ENCODE assay signal across 25 cellular contexts in the genomic region with DNA sequence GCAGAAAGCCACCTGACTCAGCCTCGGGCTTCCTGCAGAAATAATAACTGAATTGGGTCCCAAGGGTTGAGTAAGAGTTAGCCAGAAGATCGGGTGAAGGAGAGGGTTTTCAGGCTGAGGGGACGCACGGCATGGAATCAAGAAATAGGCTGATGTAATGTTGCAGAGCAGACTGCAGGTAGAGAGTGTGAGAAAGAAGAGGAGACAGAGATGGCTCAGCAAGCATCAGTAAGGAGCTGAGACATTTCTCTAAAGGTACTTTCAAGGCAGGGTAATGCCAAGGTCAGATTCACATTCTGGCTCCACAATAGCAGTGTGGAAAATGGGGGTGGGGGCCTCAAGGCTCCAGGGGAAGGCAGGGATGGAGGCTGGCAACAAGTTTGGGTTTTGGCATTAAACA. TPM values are rescaled to one million over a fixed set of nuclear protein-coding genes. Genes with fewer than 3 reads are reported as not detected.
DNase-seq lines count a peak whose midpoint lies in the region; ATAC-seq, FAIRE-seq and TF ChIP-seq lines count a peak whose summit lies in the region.
"Had no signal": no experiment of that assay in that cellular context is flagged by ENCODE, and none has a peak within 500 bp of the region (broad histone marks: within the 10 kb centered on the region; RNA-seq: fewer than 3 reads in every experiment).

No MANE protein-coding gene starts in this region.

- CTCF ChIA-PET in activated CD8-positive, alpha-beta T cell treated with anti-CD3 and anti-CD28 coated beads, Interleukin-2, amount 10 ng/mL, durations not matched to agents 7 days and 5 days (lab: Charles Lee) = no interaction called here
- CTCF ChIA-PET in activated CD8-positive, alpha-beta T cell treated with anti-CD3 and anti-CD28 coated beads for 36 hours (lab: Charles Lee) = interaction anchor here (1.1 kb wide), 1 partner anchor 17 kb away, joined by 5 read pairs; no protein-coding TSS in a partner anchor
- CTCF ChIA-PET in K562 (lab: Yijun Ruan, JAX; ENCODE audit: low intra/inter-chr PET ratio) = interaction anchor here (0.5 kb wide), 1 partner anchor 523 kb away, joined by 3 read pairs; no protein-coding TSS in a partner anchor

- H3K79me1 ChIP-seq in H9 (ENCODE audit: insufficient read depth, low read depth, low read length, poor library complexity, severe bottlenecking) = peaks cover 2% of the 10 kb centered on the region

- H3K9ac ChIP-seq in H9 (ENCODE audit: extremely low read depth, insufficient read length, low read length) (no peak overlapping the region), K562 (ENCODE audit: insufficient read depth in 1 of 2, low read depth in 2 of 2, low read length in 2 of 2) (no peak overlapping the region)

- H3K18ac ChIP-seq in H9 (ENCODE audit: insufficient read length, low read depth, low read length) = no peak overlapping the region

- TF ChIP-seq RAD21 in K562 (CRISPR knock-in tag; conservative IDR thresholded peaks at IDR 0.05 in 1 of 2, IDR thresholded peaks at IDR 0.05 in 1 of 2) = no peak

- H3K4me3 ChIP-seq in K562 = no peak overlapping the region
- no peak overlapping the region for H3K4me3 ChIP-seq in sigmoid colon
- H3K4me3 ChIP-seq in gastroesophageal sphincter = no peak overlapping the region
- H3K4me3 ChIP-seq: dorsolateral prefrontal cortex, psoas muscle, transverse colon had no signal

- peak overlapping the region; percentile 22 for H3K27ac Mint-ChIP-seq in activated CD8-positive, alpha-beta T cell treated with anti-CD3 and anti-CD28 coated beads, Interleukin-2, amount 10 ng/mL, durations not matched to agents 7 days and 5 days
- H3K27ac Mint-ChIP-seq in activated CD8-positive, alpha-beta T cell treated with anti-CD3 and anti-CD28 coated beads for 36 hours = no peak overlapping the region
- peak overlapping the region; percentile 31 to 86 (median 45); a peak in 6 of 7 replicates for H3K27ac Mint-ChIP-seq in H9
- H3K27ac Mint-ChIP-seq: B cell had no signal

- in situ Hi-C loops in K562 (cut with MboI) = no loop called here

- H3K79me2 ChIP-seq in H9 (ENCODE audit: insufficient read depth, low read length) (peaks cover 15% of the 10 kb centered on the region; the same call in 1 of the 2 replicates), K562 (ENCODE audit: control insufficient read depth, insufficient read depth, low read length) (peaks cover 88% of the 10 kb centered on the region)

- no peak overlapping the region for H2BK20ac ChIP-seq in H9 (ENCODE audit: low read depth, low read length, poor library complexity, severe bottlenecking)

- no peak for TF ChIP-seq CTCF in activated CD8-positive, alpha-beta T cell treated with anti-CD3 and anti-CD28 coated beads for 36 hours (IDR thresholded peaks at IDR 0.05)
- TF ChIP-seq CTCF in H9 (conservative IDR thresholded peaks at IDR 0.05) (no peak), K562 (IDR thresholded peaks at IDR 0.05 in 2 of 3, conservative IDR thresholded peaks at IDR 0.05 in 1 of 3; ENCODE audit: insufficient read depth in 2 of 3, low read depth in 1 of 3, low read length in 3 of 3) (no peak), sigmoid colon (IDR thresholded peaks at IDR 0.05) (no peak), gastroesophageal sphincter (IDR thresholded peaks at IDR 0.05) (no peak)

- no peak overlapping the region for H3K4me3 Mint-ChIP-seq in activated CD8-positive, alpha-beta T cell treated with anti-CD3 and anti-CD28 coated beads, Interleukin-2, amount 10 ng/mL, durations not matched to agents 7 days and 5 days
- H3K4me3 Mint-ChIP-seq in activated CD8-positive, alpha-beta T cell treated with anti-CD3 and anti-CD28 coated beads for 36 hours = no peak overlapping the region
- no peak overlapping the region for H3K4me3 Mint-ChIP-seq in H9
- H3K4me3 Mint-ChIP-seq: B cell had no signal

- no peak overlapping the region for H2BK120ac ChIP-seq in H9 (ENCODE audit: low read depth, low read length, poor library complexity, severe bottlenecking)

- no peak overlapping the region for H3K23ac ChIP-seq in H9 (ENCODE audit: insufficient read length, low read depth, low read length)

- no peak overlapping the region for H2BK5ac ChIP-seq in H9 (ENCODE audit: insufficient read length, low read length)

- no peak overlapping the region for H4K91ac ChIP-seq in H9 (ENCODE audit: insufficient read length, low read depth, low read length)

- peaks cover 80% of the 10 kb centered on the region for H3K36me3 ChIP-seq in K562 (ENCODE audit: control insufficient read depth, insufficient read depth, low read length)
- peaks cover 0 to 23% (median 14%) of the 10 kb centered on the region in 4 donors for H3K36me3 ChIP-seq in sigmoid colon
- peaks cover 0 to 33% of the 10 kb centered on the region in 2 donors for H3K36me3 ChIP-seq in gastroesophageal sphincter

- H3K36me3 Mint-ChIP-seq in activated CD8-positive, alpha-beta T cell treated with anti-CD3 and anti-CD28 coated beads, Interleukin-2, amount 10 ng/mL, durations not matched to agents 7 days and 5 days (ENCODE audit: low read depth) = peaks cover 34% of the 10 kb centered on the region
- H3K36me3 Mint-ChIP-seq in activated CD8-positive, alpha-beta T cell treated with anti-CD3 and anti-CD28 coated beads for 36 hours (ENCODE audit: low read depth) = peaks cover 25% of the 10 kb centered on the region
- H3K36me3 Mint-ChIP-seq in H9 (ENCODE audit: insufficient read depth in 1 of 3, low read depth in 3 of 3) = peaks cover 16 to 29% (median 20%) of the 10 kb centered on the region in 3 experiments; a peak in 6 of 7 replicates

- H3K4me2 ChIP-seq in H9 (ENCODE audit: insufficient read depth, insufficient read length, low read length) (no peak overlapping the region), K562 (ENCODE audit: insufficient read depth, low read length) (no peak overlapping the region)

- TF ChIP-seq EP300 in K562 (IDR thresholded peaks at IDR 0.05; ENCODE audit: low read length) (no peak), sigmoid colon (IDR thresholded peaks at IDR 0.05) (no peak), gastroesophageal sphincter (IDR thresholded peaks at IDR 0.05) (no peak)

- H4K20me1 ChIP-seq in H9 (ENCODE audit: control insufficient read depth, insufficient read depth, insufficient read length) (no peaks in the 10 kb centered on the region), K562 (replicated peaks; ENCODE audit: control insufficient read depth, insufficient read depth, low read length) (peaks cover 40% of the 10 kb centered on the region)

- no peak overlapping the region for H3K4ac ChIP-seq in H9 (ENCODE audit: low read depth, low read length)

- no peak for DNase-seq in activated CD8-positive, alpha-beta T cell treated with anti-CD3 and anti-CD28 coated beads, Interleukin-2, amount 10 ng/mL, durations not matched to agents 7 days and 5 days
- no peak for DNase-seq in activated CD8-positive, alpha-beta T cell treated with anti-CD3 and anti-CD28 coated beads for 36 hours
- DNase-seq in H9 (no peak), K562 (ENCODE audit: extremely low read depth in 1 of 4, low spot score in 3 of 4) (no peak), sigmoid colon (peak; percentile 13), SW 1271 (lab: John Stamatoyannopoulos, UW) (no peak)
- no peak for DNase-seq in stimulated activated CD4-positive, alpha-beta T cell treated with anti-CD3 and anti-CD28 coated beads, Interleukin-4, amount 100 ng/mL, for 1 hour
- DNase-seq: activated CD4-positive, CD25-positive, alpha-beta regulatory T cell treated with anti-CD3 and anti-CD28 coated beads, Interleukin-2, amount 50 U/mL, for 72 hours; dorsolateral prefrontal cortex; GOT3; IMR-90; left ventricle myocardium superior; NCI-H1105; NCI-H2029; NCI-H2227 treated with DMSO at 0.1 percent for 48 hours; NCI-H748 treated with DMSO at 0.1 percent for 48 hours; occipital lobe; psoas muscle; SIG-M5; transverse colon had no signal

- H2BK15ac ChIP-seq in H9 (ENCODE audit: low read depth, low read length) = no peak overlapping the region

- no peak overlapping the region for H4K5ac ChIP-seq in H9 (ENCODE audit: insufficient read length, low read depth, low read length)

- TF ChIP-seq POLR2A in K562 (conservative IDR thresholded peaks at IDR 0.05) (no peak), sigmoid colon (IDR thresholded peaks at IDR 0.05) (no peak), gastroesophageal sphincter (IDR thresholded peaks at IDR 0.05) (no peak)

- no peak overlapping the region for H3K27ac ChIP-seq in H9 (ENCODE audit: insufficient read length, low read depth, low read length)
- no peak overlapping the region for H3K27ac ChIP-seq in K562 (ENCODE audit: extremely low read depth, low read depth, low read length)
- H3K27ac ChIP-seq in sigmoid colon = no peak overlapping the region
- no peak overlapping the region for H3K27ac ChIP-seq in gastroesophageal sphincter
- H3K27ac ChIP-seq: psoas muscle, transverse colon had no signal

- H2AK5ac ChIP-seq in H9 (ENCODE audit: insufficient read length, low read length) = no peak overlapping the region

- H3K4me1 ChIP-seq in H9 (ENCODE audit: insufficient read depth, low read length) (no peaks in the 10 kb centered on the region), K562 (replicated peaks in 1 of 2; ENCODE audit: control insufficient read depth in 2 of 2, insufficient read depth in 2 of 2, low read length in 2 of 2) (peaks cover 4 to 11% of the 10 kb centered on the region in 2 experiments; a peak in 4 of 5 replicates), sigmoid colon (peaks cover 0 to 8% (median 0%) of the 10 kb centered on the region in 4 donors), gastroesophageal sphincter (no peaks in the 10 kb centered on the region)
- H3K4me1 ChIP-seq: transverse colon had no signal

- no peaks in the 10 kb centered on the region for H3K27me3 ChIP-seq in H9 (ENCODE audit: insufficient read depth, low read length)
- H3K27me3 ChIP-seq in K562 (ENCODE audit: control insufficient read depth in 2 of 2, insufficient read depth in 2 of 2, low read length in 2 of 2) = no peaks in the 10 kb centered on the region
- no peaks in the 10 kb centered on the region for H3K27me3 ChIP-seq in sigmoid colon
- H3K27me3 ChIP-seq in gastroesophageal sphincter = no peaks in the 10 kb centered on the region
- H3K27me3 ChIP-seq: dorsolateral prefrontal cortex, transverse colon had no signal

- no TSS peak for BruUV-seq in K562 (replicated peaks; lab: Mats Ljungman, UMichigan)

- no peaks in the 10 kb centered on the region for H3K27me3 Mint-ChIP-seq in activated CD8-positive, alpha-beta T cell treated with anti-CD3 and anti-CD28 coated beads, Interleukin-2, amount 10 ng/mL, durations not matched to agents 7 days and 5 days (ENCODE audit: low read depth)
- H3K27me3 Mint-ChIP-seq in activated CD8-positive, alpha-beta T cell treated with anti-CD3 and anti-CD28 coated beads for 36 hours = no peaks in the 10 kb centered on the region
- no peaks in the 10 kb centered on the region for H3K27me3 Mint-ChIP-seq in H9 (ENCODE audit: low read depth)
- H3K27me3 Mint-ChIP-seq: B cell had no signal

- H2AFZ ChIP-seq in H9 (ENCODE audit: low read length) (no peak overlapping the region), K562 (ENCODE audit: low read depth, low read length) (no peak overlapping the region)

- no peaks in the 10 kb centered on the region for H3K9me3 Mint-ChIP-seq in activated CD8-positive, alpha-beta T cell treated with anti-CD3 and anti-CD28 coated beads, Interleukin-2, amount 10 ng/mL, durations not matched to agents 7 days and 5 days (ENCODE audit: insufficient read depth)
- no peaks in the 10 kb centered on the region for H3K9me3 Mint-ChIP-seq in activated CD8-positive, alpha-beta T cell treated with anti-CD3 and anti-CD28 coated beads for 36 hours
- H3K9me3 Mint-ChIP-seq in H9 = peaks cover 0 to 3% of the 10 kb centered on the region in 2 experiments; a peak in 2 of 5 replicates

- H3K9me3 ChIP-seq in H9 (ENCODE audit: control insufficient read depth, low read depth, low read length) = no peaks in the 10 kb centered on the region
- no peaks in the 10 kb centered on the region for H3K9me3 ChIP-seq in K562 (replicated peaks; ENCODE audit: control insufficient read depth, insufficient read depth, low read depth, low read length)
- H3K9me3 ChIP-seq in sigmoid colon = no peaks in the 10 kb centered on the region
- no peaks in the 10 kb centered on the region for H3K9me3 ChIP-seq in gastroesophageal sphincter
- H3K9me3 ChIP-seq: psoas muscle, transverse colon had no signal

- no peak overlapping the region for H3K56ac ChIP-seq in H9 (ENCODE audit: insufficient read length, low read depth, low read length)

- H3K23me2 ChIP-seq in H9 (ENCODE audit: insufficient read length, low read depth, low read length, poor library complexity, severe bottlenecking) = no peaks in the 10 kb centered on the region

- H3K9me1 ChIP-seq in K562 (ENCODE audit: control insufficient read depth, insufficient read depth, low read length) = peaks cover 20% of the 10 kb centered on the region

- H3T11ph ChIP-seq in H9 (ENCODE audit: low read length) = no peak overlapping the region

- H2BK12ac ChIP-seq in H9 (ENCODE audit: insufficient read length, low read depth, low read length) = no peak overlapping the region

- no peak for ATAC-seq in activated CD8-positive, alpha-beta T cell treated with anti-CD3 and anti-CD28 coated beads, Interleukin-2, amount 10 ng/mL, durations not matched to agents 7 days and 5 days
- no peak for ATAC-seq in activated CD8-positive, alpha-beta T cell treated with anti-CD3 and anti-CD28 coated beads for 36 hours
- ATAC-seq in K562 = no peak
- ATAC-seq in gastroesophageal sphincter = no peak
- ATAC-seq: left ventricle myocardium superior, psoas muscle had no signal

- no CpG with 5 or more reads among the region's 4 CpGs for WGBS in H9 (ENCODE audit: extremely low coverage, insufficient read length, low lambda C conversion rate)
- 84% methylated on average over 4 of the region's 4 CpGs for WGBS in K562 (ENCODE audit: insufficient coverage, low coverage, missing lambda C conversion rate)
- 88 to 91% methylated on average over 4 of the region's 4 CpGs for WGBS in sigmoid colon, 2 donors
- WGBS in gastroesophageal sphincter (ENCODE audit: low coverage in 1 of 2), 2 donors = 89 to 100% methylated on average over 1 to 4 of the region's 4 CpGs

- no peak overlapping the region for H3K14ac ChIP-seq in H9 (ENCODE audit: insufficient read depth, low read length)

- intact Hi-C loops in activated CD8-positive, alpha-beta T cell treated with anti-CD3 and anti-CD28 coated beads for 36 hours (cut with micrococcal nuclease) = no loop called here
- intact Hi-C loops in K562 (cut with micrococcal nuclease) = loop anchor here (10.0 kb wide), 1 partner anchor 612 kb away; a partner anchor contains a TSS
- intact Hi-C loops in sigmoid colon (cut with DNase I) = no loop called here

- POLR2A ChIA-PET in activated CD8-positive, alpha-beta T cell treated with anti-CD3 and anti-CD28 coated beads, Interleukin-2, amount 10 ng/mL, durations not matched to agents 7 days and 5 days (lab: Charles Lee) = interaction anchor here (1.6 kb wide), 1 partner anchor 20 kb away, joined by 4 read pairs; a partner anchor contains a TSS
- POLR2A ChIA-PET in activated CD8-positive, alpha-beta T cell treated with anti-CD3 and anti-CD28 coated beads for 36 hours (lab: Charles Lee) = interaction anchor here (0.8 kb wide), 1 partner anchor 18 kb away, joined by 4 read pairs; a partner anchor contains a TSS
- POLR2A ChIA-PET in K562 (lab: Yijun Ruan, JAX) = interaction anchor here (1.8 to 14.3 kb wide), 4 partner anchors 11 to 32 kb away, joined by 10 to 245 read pairs (median 112); a partner anchor contains a TSS

- peaks cover 5% of the 10 kb centered on the region for H3K4me1 Mint-ChIP-seq in activated CD8-positive, alpha-beta T cell treated with anti-CD3 and anti-CD28 coated beads, Interleukin-2, amount 10 ng/mL, durations not matched to agents 7 days and 5 days (ENCODE audit: low read depth)
- H3K4me1 Mint-ChIP-seq in activated CD8-positive, alpha-beta T cell treated with anti-CD3 and anti-CD28 coated beads for 36 hours (ENCODE audit: low read depth) = peaks cover 16% of the 10 kb centered on the region
- peaks cover 4 to 12% of the 10 kb centered on the region in 2 experiments for H3K4me1 Mint-ChIP-seq in H9

- no peak for FAIRE-seq in K562 (lab: Jason Lieb, UNC)
- FAIRE-seq: endothelial cell of umbilical vein, keratinocyte, RCC 7860 had no signal

- no peak overlapping the region for H4K8ac ChIP-seq in H9 (replicated peaks; ENCODE audit: insufficient read length, low read depth, low read length)

RNA-seq across cellular contexts. Expression of a gene that starts 18.6 kb away (rescaled TPM):
- 10 to 100 TPM; 47.0 to 48.1 TPM for total RNA-seq in activated CD8-positive, alpha-beta T cell treated with anti-CD3 and anti-CD28 coated beads, Interleukin-2, amount 10 ng/mL, durations not matched to agents 7 days and 5 days
- total RNA-seq in activated CD8-positive, alpha-beta T cell treated with anti-CD3 and anti-CD28 coated beads for 36 hours = 10 to 100 TPM; 29.7 to 30.5 TPM
- total RNA-seq in H9 (2021) (51.9 and 53.0 TPM in 2 replicates), K562 (2014; rRNA removed) (58.3 and 70.6 TPM in 2 replicates), K562 (2014; rRNA removed; fragmentation: Illumina TruSeq; extraction: Trizol) (53.9 and 54.0 TPM in 2 replicates), K562 (2015; rRNA removed; fragmentation: Illumina TruSeq; extraction: Trizol) (57.5 and 58.4 TPM in 2 replicates), K562 (2021) (115 and 132 TPM in 2 replicates), sigmoid colon (10 to 100 TPM; 11.8 to 18.6 (median 16.0) TPM), gastroesophageal sphincter (10 to 100 TPM; 20.5 to 35.6 (median 26.0) TPM)
- 103 and 120 TPM in 2 replicates for total RNA-seq in K562 (2011; cell fraction: chromatin; rRNA removed; ENCODE audit: low replicate concordance)
- 79.7 and 81.6 TPM in 2 replicates for total RNA-seq in K562 (2011; cell fraction: nucleolus; rRNA removed)
- total RNA-seq in K562 (2011; cell fraction: nucleoplasm; rRNA removed) = 66.5 and 67.1 TPM in 2 replicates
- polyA plus RNA-seq in K562 (2011; rRNA removed) (71.7 and 82.2 TPM in 2 replicates), K562 (2014; fragmentation: Illumina TruSeq; extraction: Trizol) (106 and 114 TPM in 2 replicates), K562 (2014; fragmentation: Nextera tagmentation; extraction: Ambion mirVana) (1 to 10 TPM in 1 of 2 experiments, under 1 TPM in 1; 0.96 to 1.2 TPM), K562 (2014; rRNA removed) (80.0 and 80.8 TPM in 2 replicates), sigmoid colon (10 to 100 TPM; 11.1 to 25.0 (median 13.2) TPM)
- polyA plus RNA-seq in K562 (2011; cell fraction: cytosol; rRNA removed) = 105 and 109 TPM in 2 replicates
- 104 and 124 TPM in 2 replicates for polyA plus RNA-seq in K562 (2011; cell fraction: nucleus; rRNA removed)
- 91.6 and 91.8 TPM in 2 replicates for polyA plus RNA-seq in K562 (2012)
- polyA minus RNA-seq in K562 (2011; rRNA and poly(A)+ RNA removed) = 93.7 and 126 TPM in 2 replicates
- polyA minus RNA-seq in K562 (2011; cell fraction: cytosol; rRNA and poly(A)+ RNA removed) = 65.3 and 93.4 TPM in 2 replicates
- polyA minus RNA-seq in K562 (2011; cell fraction: nucleus; rRNA and poly(A)+ RNA removed) = 30.3 and 61.3 TPM in 2 replicates

RNA-seq across cellular contexts. Expression of a gene that starts 19.4 kb away (rescaled TPM):
- total RNA-seq in activated CD8-positive, alpha-beta T cell treated with anti-CD3 and anti-CD28 coated beads, Interleukin-2, amount 10 ng/mL, durations not matched to agents 7 days and 5 days = 10 to 100 TPM; 26.8 to 29.5 TPM
- 10 to 100 TPM; 39.8 to 40.9 TPM for total RNA-seq in activated CD8-positive, alpha-beta T cell treated with anti-CD3 and anti-CD28 coated beads for 36 hours
- 15.2 and 18.0 TPM in 2 replicates for total RNA-seq in H9 (2021)
- total RNA-seq in K562 (2011; cell fraction: chromatin; rRNA removed; ENCODE audit: low replicate concordance) = 13.9 and 26.1 TPM in 2 replicates
- total RNA-seq in K562 (2011; cell fraction: nucleolus; rRNA removed) = 29.0 and 32.5 TPM in 2 replicates
- total RNA-seq in K562 (2011; cell fraction: nucleoplasm; rRNA removed) = 25.1 and 32.0 TPM in 2 replicates
- 160 and 182 TPM in 2 replicates for total RNA-seq in K562 (2014; rRNA removed)
- total RNA-seq in K562 (2014; rRNA removed; fragmentation: Illumina TruSeq; extraction: Trizol) = 208 and 209 TPM in 2 replicates
- 181 and 198 TPM in 2 replicates for total RNA-seq in K562 (2015; rRNA removed; fragmentation: Illumina TruSeq; extraction: Trizol)
- total RNA-seq in K562 (2021) = 132 and 144 TPM in 2 replicates
- polyA plus RNA-seq in K562 (2011; rRNA removed) = 175 and 219 TPM in 2 replicates
- polyA plus RNA-seq in K562 (2011; cell fraction: cytosol; rRNA removed) = 88.3 and 113 TPM in 2 replicates
- 34.6 and 66.5 TPM in 2 replicates for polyA plus RNA-seq in K562 (2011; cell fraction: nucleus; rRNA removed)
- 159 TPM in 2 replicates for polyA plus RNA-seq in K562 (2012)
- 197 and 237 TPM in 2 replicates for polyA plus RNA-seq in K562 (2014; fragmentation: Illumina TruSeq; extraction: Trizol)
- polyA plus RNA-seq in K562 (2014; fragmentation: Nextera tagmentation; extraction: Ambion mirVana) = 100 to 1,000 TPM; 601 to 652 TPM
- 223 TPM in 2 replicates for polyA plus RNA-seq in K562 (2014; rRNA removed)
- polyA minus RNA-seq in K562 (2011; rRNA and poly(A)+ RNA removed) = 52.5 and 73.2 TPM in 2 replicates
- polyA minus RNA-seq in K562 (2011; cell fraction: cytosol; rRNA and poly(A)+ RNA removed) = 31.3 and 34.3 TPM in 2 replicates
- polyA minus RNA-seq in K562 (2011; cell fraction: nucleus; rRNA and poly(A)+ RNA removed) = 12.0 and 31.3 TPM in 2 replicates
- total RNA-seq in sigmoid colon = 10 to 100 TPM; 19.5 to 32.3 (median 26.4) TPM
- 10 to 100 TPM; 25.7 to 32.4 (median 30.1) TPM for polyA plus RNA-seq in sigmoid colon
- 10 to 100 TPM; 22.8 to 29.1 (median 25.8) TPM for total RNA-seq in gastroesophageal sphincter

RNA-seq across cellular contexts. Expression of a gene that starts 34.6 kb away (rescaled TPM):
- total RNA-seq in activated CD8-positive, alpha-beta T cell treated with anti-CD3 and anti-CD28 coated beads, Interleukin-2, amount 10 ng/mL, durations not matched to agents 7 days and 5 days = 10 to 100 TPM; 33.9 to 35.0 TPM
- total RNA-seq in activated CD8-positive, alpha-beta T cell treated with anti-CD3 and anti-CD28 coated beads for 36 hours = 10 to 100 TPM; 26.9 to 29.8 TPM
- total RNA-seq in H9 (2021) = 17.4 and 19.3 TPM in 2 replicates
- 119 and 122 TPM in 2 replicates for total RNA-seq in K562 (2011; cell fraction: chromatin; rRNA removed; ENCODE audit: low replicate concordance)
- total RNA-seq in K562 (2011; cell fraction: nucleolus; rRNA removed) = 71.8 and 76.0 TPM in 2 replicates
- total RNA-seq in K562 (2011; cell fraction: nucleoplasm; rRNA removed) = 107 and 142 TPM in 2 replicates
- total RNA-seq in K562 (2014; rRNA removed) = 94.7 and 124 TPM in 2 replicates
- total RNA-seq in K562 (2014; rRNA removed; fragmentation: Illumina TruSeq; extraction: Trizol) = 57.2 and 59.5 TPM in 2 replicates
- total RNA-seq in K562 (2015; rRNA removed; fragmentation: Illumina TruSeq; extraction: Trizol) = 61.3 and 63.2 TPM in 2 replicates
- 66.8 and 68.0 TPM in 2 replicates for total RNA-seq in K562 (2021)
- polyA plus RNA-seq in K562 (2011; rRNA removed) = 139 and 244 TPM in 2 replicates
- 164 and 257 TPM in 2 replicates for polyA plus RNA-seq in K562 (2011; cell fraction: cytosol; rRNA removed)
- polyA plus RNA-seq in K562 (2011; cell fraction: nucleus; rRNA removed) = 71.0 and 99.7 TPM in 2 replicates
- polyA plus RNA-seq in K562 (2012) = 87.8 and 120 TPM in 2 replicates
- 68.6 and 73.5 TPM in 2 replicates for polyA plus RNA-seq in K562 (2014; fragmentation: Illumina TruSeq; extraction: Trizol)
- 10 to 100 TPM; 20.4 to 25.9 TPM for polyA plus RNA-seq in K562 (2014; fragmentation: Nextera tagmentation; extraction: Ambion mirVana)
- polyA plus RNA-seq in K562 (2014; rRNA removed) = 112 and 121 TPM in 2 replicates
- 116 and 185 TPM in 2 replicates for polyA minus RNA-seq in K562 (2011; rRNA and poly(A)+ RNA removed)
- polyA minus RNA-seq in K562 (2011; cell fraction: cytosol; rRNA and poly(A)+ RNA removed) = 49.4 and 80.5 TPM in 2 replicates
- polyA minus RNA-seq in K562 (2011; cell fraction: nucleus; rRNA and poly(A)+ RNA removed) = 24.9 and 58.9 TPM in 2 replicates
- 100 to 1,000 TPM in 2 of 4 donors, 10 to 100 TPM in 2; 88.1 to 135 (median 102) TPM for total RNA-seq in sigmoid colon
- polyA plus RNA-seq in sigmoid colon = 10 to 100 TPM; 25.2 to 39.0 (median 29.5) TPM
- total RNA-seq in gastroesophageal sphincter = 100 to 1,000 TPM in 2 of 4 donors, 10 to 100 TPM in 2; 69.4 to 107 (median 97.0) TPM
